Comparison of ENCODE assay signal across 15 cellular contexts in genomic region chr12:131892711-131893604, GRCh38. TPM values are rescaled to one million over a fixed set of nuclear protein-coding genes. Genes with fewer than 3 reads are reported as not detected.
DNase-seq lines count a peak whose midpoint lies in the region; ATAC-seq and TF ChIP-seq lines count a peak whose summit lies in the region.
"Had no signal": no experiment of that assay in that cellular context is flagged by ENCODE, and none has a peak within 500 bp of the region (broad histone marks: within the 10 kb centered on the region; RNA-seq: fewer than 3 reads in every experiment).

No MANE protein-coding gene starts in this region.

- ATAC-seq in left lobe of liver: no peak
- ATAC-seq in HG03196 (IDR thresholded peaks at IDR 0.05; ENCODE audit: unreplicated experiment): no peak
- no peak for ATAC-seq in HG03565 (IDR thresholded peaks at IDR 0.05; ENCODE audit: unreplicated experiment)
- no peak for ATAC-seq in activated CD4-positive, CD25-positive, alpha-beta regulatory T cell treated with anti-CD3 and anti-CD28 coated beads, Interleukin-2, amount 50 U/mL, for 24 hours

- H3K4me1 Mint-ChIP-seq in brain (peaks cover 22% of the 10 kb centered on the region), neural crest cell (peaks cover 10% of the 10 kb centered on the region)

- H3K4me3 Mint-ChIP-seq in brain (peak overlapping the region; percentile 57 to 79 (median 74)), neural crest cell (peak overlapping the region; percentile 74)

- H3K27ac Mint-ChIP-seq in brain (peak overlapping the region in 1 of 5 experiments; percentile 74), neural crest cell (ENCODE audit: unreplicated experiment) (no peak overlapping the region)
- H3K27ac Mint-ChIP-seq: activated naive CD8-positive, alpha-beta T cell had no signal

- peak; percentile 4 for DNase-seq in AG08396 (ENCODE audit: low spot score)
- peak; percentile 61 for DNase-seq in ELF-1 (ENCODE audit: low read depth, low spot score)
- DNase-seq in neural crest cell (ENCODE audit: low read depth, low spot score): no peak
- DNase-seq in left lobe of liver (ENCODE audit: low spot score): no peak
- DNase-seq: activated CD8-positive, alpha-beta memory T cell treated with anti-CD3 and anti-CD28 coated beads for 24 hours; MG63; NCI-H446; PC-9; stimulated activated CD4-positive, alpha-beta T cell treated with anti-CD3 and anti-CD28 coated beads, Interleukin-2, amount 100 ng/mL, for 24 hours; T-helper 2 cell had no signal

- H3K27me3 Mint-ChIP-seq in brain (peaks cover 5% of the 10 kb centered on the region), neural crest cell (ENCODE audit: low read depth) (peaks cover 13% of the 10 kb centered on the region)
- H3K27me3 Mint-ChIP-seq: activated naive CD8-positive, alpha-beta T cell had no signal

- H3K9me3 Mint-ChIP-seq in brain (peaks cover 0 to 4% (median 0%) of the 10 kb centered on the region in 5 experiments), neural crest cell (no peaks in the 10 kb centered on the region)

- TF ChIP-seq CTCF in brain (conservative IDR thresholded peaks at IDR 0.05): no peak
- no peak for TF ChIP-seq CTCF in neural crest cell (conservative IDR thresholded peaks at IDR 0.05)

- H3K36me3 Mint-ChIP-seq in brain: peaks cover 9% of the 10 kb centered on the region
- no peaks in the 10 kb centered on the region for H3K36me3 Mint-ChIP-seq in neural crest cell (ENCODE audit: low read depth)
- H3K36me3 Mint-ChIP-seq: activated naive CD8-positive, alpha-beta T cell had no signal

RNA-seq across cellular contexts. Expression of gene ULK1, which starts 1.5 kb away (rescaled TPM):
- 32.7 TPM for polyA plus RNA-seq in brain (ENCODE audit: insufficient read depth, low read depth, low replicate concordance)
- 59.2 and 69.3 TPM in 2 replicates for total RNA-seq in neural crest cell
- 40.3 TPM for total RNA-seq in left lobe of liver

RNA-seq across cellular contexts. Expression of gene PUS1, which starts 36.1 kb away (rescaled TPM):
- polyA plus RNA-seq in brain (ENCODE audit: insufficient read depth, low read depth, low replicate concordance): 4.4 TPM
- total RNA-seq in neural crest cell (48.7 and 50.9 TPM in 2 replicates), left lobe of liver (19.6 TPM)

RNA-seq across cellular contexts. Expression of gene EP400, which starts 56.8 kb away (rescaled TPM):
- 25.1 TPM for polyA plus RNA-seq in brain (ENCODE audit: insufficient read depth, low read depth, low replicate concordance)
- total RNA-seq in neural crest cell (73.4 and 75.6 TPM in 2 replicates), left lobe of liver (14.3 TPM)

Comparison
In these comparisons a context has a peak if more than half of its experiments do, and no peak if none do; other contexts are left out.
1. DNase-seq: peak in AG08396 (single experiment) and ELF-1 (single experiment); none in neural crest cell (single experiment) and left lobe of liver (single experiment).